ENCODE assay signal across 11 cellular contexts in the genomic region with DNA sequence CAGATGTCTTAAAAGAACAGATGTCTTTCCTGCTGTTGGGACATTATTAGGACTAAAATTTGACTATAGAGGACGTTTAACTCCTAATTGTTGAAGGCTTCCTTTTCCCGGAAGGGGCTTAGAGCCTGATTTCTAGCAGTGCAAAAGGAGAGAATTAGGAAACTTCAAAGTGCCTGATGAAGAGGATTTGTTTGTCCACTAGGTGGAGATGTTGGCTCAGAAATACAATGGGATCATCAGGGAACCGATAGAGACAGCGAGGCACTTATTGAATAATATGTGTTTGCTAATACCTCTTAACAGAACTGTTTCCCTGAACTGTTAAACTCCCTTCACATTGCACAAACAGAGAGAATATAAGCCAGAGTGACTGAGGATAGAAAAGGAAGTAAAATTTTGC.
DNase-seq lines count a peak whose midpoint lies in the region; ATAC-seq and TF ChIP-seq lines count a peak whose summit lies in the region.
"Had no signal": no experiment of that assay in that cellular context is flagged by ENCODE, and none has a peak within 500 bp of the region (broad histone marks: within the 10 kb centered on the region; RNA-seq: fewer than 3 reads in every experiment).

No MANE protein-coding gene starts in this region.

- DNase-seq in activated naive CD4-positive, alpha-beta T cell treated with anti-CD3 and anti-CD28 coated beads, Interleukin-2, amount 50 U/mL, for 72 hours (ENCODE audit: low spot score in 2 of 2): peak in 1 of 2 donors; percentile 7
- DNase-seq in activated naive CD4-positive, alpha-beta T cell treated with anti-CD3 and anti-CD28 coated beads, Interleukin-2, amount 50 U/mL, for 16 hours: no peak
- DNase-seq in NCI-H2196 treated with DMSO at 0.1 percent for 48 hours (lab: John Stamatoyannopoulos, UW; ENCODE audit: unreplicated experiment): peak; percentile 1
- peak; percentile 3 to 45 for DNase-seq in foreskin fibroblast
- DNase-seq in thoracic aorta (ENCODE audit: low spot score): no peak
- no peak for DNase-seq in AML-193 (lab: John Stamatoyannopoulos, UW)
- DNase-seq: left cardiac atrium had no signal

- no peak overlapping the region for H3K27ac ChIP-seq in thoracic aorta

- TF ChIP-seq CTCF in foreskin fibroblast (IDR thresholded peaks at IDR 0.05; ENCODE audit: low read depth, low read length) (peak; percentile 33), thoracic aorta (IDR thresholded peaks at IDR 0.05) (peak; percentile 60)

- H3K9me3 ChIP-seq in thoracic aorta: no peaks in the 10 kb centered on the region

- peaks cover 0 to 7% of the 10 kb centered on the region in 2 donors for H3K36me3 Mint-ChIP-seq in activated naive CD4-positive, alpha-beta T cell treated with anti-CD3 and anti-CD28 coated beads, Interleukin-2, amount 50 U/mL, for 72 hours

- no peaks in the 10 kb centered on the region for H3K4me1 ChIP-seq in thoracic aorta (ENCODE audit: control insufficient read depth in 1 of 2, low read depth in 2 of 2)

- no peak overlapping the region for H3K27ac Mint-ChIP-seq in activated naive CD4-positive, alpha-beta T cell treated with anti-CD3 and anti-CD28 coated beads, Interleukin-2, amount 50 U/mL, for 72 hours
- H3K27ac Mint-ChIP-seq: CD4-positive, alpha-beta memory T cell had no signal

- peak; percentile 47 to 61 for ATAC-seq in activated naive CD4-positive, alpha-beta T cell treated with anti-CD3 and anti-CD28 coated beads, Interleukin-2, amount 50 U/mL, for 72 hours
- no peak for ATAC-seq in thoracic aorta (ENCODE audit: insufficient number of reproducible peaks, low FRiP score, low read depth)
- ATAC-seq in HG02938 (IDR thresholded peaks at IDR 0.05; ENCODE audit: unreplicated experiment): no peak
- ATAC-seq in HG02588 (IDR thresholded peaks at IDR 0.05; ENCODE audit: unreplicated experiment): no peak
- ATAC-seq: Panc1 had no signal

- H3K4me3 ChIP-seq in foreskin fibroblast (ENCODE audit: low read depth in 1 of 2, low read length in 2 of 2): no peak overlapping the region
- no peak overlapping the region for H3K4me3 ChIP-seq in thoracic aorta

- no peaks in the 10 kb centered on the region for H3K36me3 ChIP-seq in thoracic aorta

- peaks cover 0 to 3% of the 10 kb centered on the region in 2 donors for H3K9me3 Mint-ChIP-seq in activated naive CD4-positive, alpha-beta T cell treated with anti-CD3 and anti-CD28 coated beads, Interleukin-2, amount 50 U/mL, for 72 hours
- H3K9me3 Mint-ChIP-seq: CD4-positive, alpha-beta memory T cell had no signal

- no peaks in the 10 kb centered on the region for H3K27me3 ChIP-seq in thoracic aorta (replicated peaks; ENCODE audit: insufficient read depth)

Comparison
In these comparisons a context has a peak if more than half of its experiments do, and no peak if none do; other contexts are left out.
1. ATAC-seq: peak in activated naive CD4-positive, alpha-beta T cell treated with anti-CD3 and anti-CD28 coated beads, Interleukin-2, amount 50 U/mL, for 72 hours (2 of 2); none in thoracic aorta (single experiment), HG02938 (single experiment) and HG02588 (single experiment).
2. DNase-seq: peak in NCI-H2196 treated with DMSO at 0.1 percent for 48 hours (single experiment) and foreskin fibroblast (2 of 2); none in activated naive CD4-positive, alpha-beta T cell treated with anti-CD3 and anti-CD28 coated beads, Interleukin-2, amount 50 U/mL, for 16 hours (single experiment), thoracic aorta (single experiment) and AML-193 (0 of 2).